ENCODE assay signal across 1 cellular context in the genomic region with DNA sequence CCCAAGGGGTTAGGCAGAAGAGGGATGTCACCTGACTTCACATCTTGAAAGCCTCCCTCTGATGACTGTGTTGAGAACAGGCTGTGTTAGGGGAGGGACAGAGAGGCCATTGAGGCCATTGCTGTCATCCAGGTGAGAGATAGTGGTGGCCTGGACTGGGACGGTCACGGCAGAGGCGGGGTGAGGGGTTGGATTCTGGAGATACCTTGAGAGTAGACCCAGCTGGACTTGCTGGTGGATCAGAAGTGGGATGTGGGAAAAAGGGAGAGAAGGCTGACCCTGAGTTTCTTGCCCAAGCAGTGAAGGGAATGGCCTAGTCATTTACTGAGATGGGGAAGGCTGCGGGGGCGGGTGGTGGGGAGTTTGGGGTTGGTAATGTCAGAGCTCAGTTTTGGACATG.
TF ChIP-seq lines count a peak whose summit lies in the region.

No MANE protein-coding gene starts in this region.

TF ChIP-seq in H1, 55 proteins besides CTCF, POLR2A, EP300 and RAD21:
- TF ChIP-seq RFX5 (IDR thresholded peaks at IDR 0.05; ENCODE audit: borderline replicate concordance, low read depth, low read length) (no peak), POU5F1 (IDR thresholded peaks at IDR 0.05; ENCODE audit: low read depth, low read length) (no peak), RNF2 (IDR thresholded peaks at IDR 0.05; ENCODE audit: borderline replicate concordance, low read depth, low read length, missing control alignments, poor library complexity, severe bottlenecking) (no peak), MAFK (IDR thresholded peaks at IDR 0.05; ENCODE audit: low read depth, low read length) (no peak), EZH2 (IDR thresholded peaks at IDR 0.05; ENCODE audit: low read depth, low read length, severe bottlenecking) (no peak), GTF2F1 (IDR thresholded peaks at IDR 0.05; ENCODE audit: borderline replicate concordance, low read depth, low read length) (no peak), CHD2 (IDR thresholded peaks at IDR 0.05; ENCODE audit: low read length) (no peak)
- TF ChIP-seq, protein P1, sequence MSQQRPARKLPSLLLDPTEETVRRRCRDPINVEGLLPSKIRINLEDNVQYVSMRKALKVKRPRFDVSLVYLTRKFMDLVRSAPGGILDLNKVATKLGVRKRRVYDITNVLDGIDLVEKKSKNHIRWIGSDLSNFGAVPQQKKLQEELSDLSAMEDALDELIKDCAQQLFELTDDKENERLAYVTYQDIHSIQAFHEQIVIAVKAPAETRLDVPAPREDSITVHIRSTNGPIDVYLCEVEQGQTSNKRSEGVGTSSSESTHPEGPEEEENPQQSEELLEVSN (IDR thresholded peaks at IDR 0.05) = no peak
- TF ChIP-seq, protein P2, sequence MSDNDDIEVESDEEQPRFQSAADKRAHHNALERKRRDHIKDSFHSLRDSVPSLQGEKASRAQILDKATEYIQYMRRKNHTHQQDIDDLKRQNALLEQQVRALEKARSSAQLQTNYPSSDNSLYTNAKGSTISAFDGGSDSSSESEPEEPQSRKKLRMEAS (IDR thresholded peaks at IDR 0.05) = no peak
